ENCODE assay signal across 1 cellular context in the genomic region with DNA sequence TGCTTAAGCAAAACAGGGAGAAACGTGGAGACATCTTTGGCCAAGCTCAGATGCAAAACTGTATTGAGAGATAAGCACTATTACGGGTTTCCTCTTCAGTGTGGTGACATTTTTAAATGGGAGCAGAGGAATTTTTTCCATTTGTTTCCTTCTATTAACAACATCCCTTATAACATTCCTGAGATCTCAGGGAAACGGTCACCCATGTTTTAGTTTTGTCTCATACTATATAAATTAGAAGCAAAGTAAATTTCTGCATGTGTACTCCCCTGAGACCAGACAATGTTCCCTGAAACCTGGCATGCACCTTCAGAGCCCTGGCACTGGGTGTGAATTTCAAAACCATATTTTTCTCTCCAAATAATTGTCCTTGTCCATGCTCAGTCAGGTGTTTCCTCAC.
TF ChIP-seq lines count a peak whose summit lies in the region.

No MANE protein-coding gene starts in this region.

TF ChIP-seq in GM12891, 5 proteins besides CTCF, POLR2A, EP300 and RAD21:
- TF ChIP-seq PAX5 (IDR thresholded peaks at IDR 0.05; ENCODE audit: insufficient read depth, low read length, severe bottlenecking), result no peak
